1 cellular context compared by ENCODE assay signal in genomic region chr17:43562679-43563146, GRCh38.
TF ChIP-seq lines count a peak whose summit lies in the region.

No MANE protein-coding gene starts in this region.

TF ChIP-seq in HepG2, 621 proteins besides CTCF, POLR2A, EP300 and RAD21 (continued from another document and continues in another):
- TF ChIP-seq, protein P1, sequence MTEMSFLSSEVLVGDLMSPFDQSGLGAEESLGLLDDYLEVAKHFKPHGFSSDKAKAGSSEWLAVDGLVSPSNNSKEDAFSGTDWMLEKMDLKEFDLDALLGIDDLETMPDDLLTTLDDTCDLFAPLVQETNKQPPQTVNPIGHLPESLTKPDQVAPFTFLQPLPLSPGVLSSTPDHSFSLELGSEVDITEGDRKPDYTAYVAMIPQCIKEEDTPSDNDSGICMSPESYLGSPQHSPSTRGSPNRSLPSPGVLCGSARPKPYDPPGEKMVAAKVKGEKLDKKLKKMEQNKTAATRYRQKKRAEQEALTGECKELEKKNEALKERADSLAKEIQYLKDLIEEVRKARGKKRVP (CRISPR knock-in tag; IDR thresholded peaks at IDR 0.05), result no peak
- TF ChIP-seq PATZ1 (CRISPR knock-in tag; IDR thresholded peaks at IDR 0.05), result peak; percentile 37; the same call in 1 of the 2 replicates
- no peak for TF ChIP-seq ZNF253 (CRISPR knock-in tag; IDR thresholded peaks at IDR 0.05; ENCODE audit: borderline replicate concordance)
- no peak for TF ChIP-seq ZNF20 (CRISPR knock-in tag; IDR thresholded peaks at IDR 0.05)
- 0 out of 2 replicates have a peak, but pooled peaks have one; percentile 16 for TF ChIP-seq MED13 (CRISPR knock-in tag; IDR thresholded peaks at IDR 0.05)
- 0 out of 2 replicates have a peak, but pooled peaks have one; percentile 31 for TF ChIP-seq NR0B2 (CRISPR knock-in tag; IDR thresholded peaks at IDR 0.05)
- TF ChIP-seq ARID2 (CRISPR knock-in tag; IDR thresholded peaks at IDR 0.05; ENCODE audit: borderline replicate concordance), result no peak
- no peak for TF ChIP-seq ZNF598 (CRISPR knock-in tag; IDR thresholded peaks at IDR 0.05; ENCODE audit: borderline replicate concordance)
- peak; percentile 20; the same call in 1 of the 2 replicates for TF ChIP-seq KLF11 (CRISPR knock-in tag; IDR thresholded peaks at IDR 0.05)
- no peak for TF ChIP-seq TAF1 (CRISPR knock-in tag; IDR thresholded peaks at IDR 0.05)
- no peak for TF ChIP-seq ZFP37 (CRISPR knock-in tag; IDR thresholded peaks at IDR 0.05; ENCODE audit: borderline replicate concordance)
- no peak for TF ChIP-seq NR3C1 (CRISPR knock-in tag; IDR thresholded peaks at IDR 0.05)
- no peak for TF ChIP-seq ZNF800 (CRISPR knock-in tag; IDR thresholded peaks at IDR 0.05)
- TF ChIP-seq ZNF24 (IDR thresholded peaks at IDR 0.05), result no peak
- TF ChIP-seq TARDBP (CRISPR knock-in tag; IDR thresholded peaks at IDR 0.05), result no peak
- TF ChIP-seq TFE3 (CRISPR knock-in tag; IDR thresholded peaks at IDR 0.05), result no peak
- 0 out of 2 replicates have a peak, but pooled peaks have one; percentile 51 for TF ChIP-seq ZSCAN31 (CRISPR knock-in tag; IDR thresholded peaks at IDR 0.05; ENCODE audit: low read depth)
- TF ChIP-seq FOXA3 (CRISPR knock-in tag; IDR thresholded peaks at IDR 0.05), result no peak
- TF ChIP-seq, protein P2, sequence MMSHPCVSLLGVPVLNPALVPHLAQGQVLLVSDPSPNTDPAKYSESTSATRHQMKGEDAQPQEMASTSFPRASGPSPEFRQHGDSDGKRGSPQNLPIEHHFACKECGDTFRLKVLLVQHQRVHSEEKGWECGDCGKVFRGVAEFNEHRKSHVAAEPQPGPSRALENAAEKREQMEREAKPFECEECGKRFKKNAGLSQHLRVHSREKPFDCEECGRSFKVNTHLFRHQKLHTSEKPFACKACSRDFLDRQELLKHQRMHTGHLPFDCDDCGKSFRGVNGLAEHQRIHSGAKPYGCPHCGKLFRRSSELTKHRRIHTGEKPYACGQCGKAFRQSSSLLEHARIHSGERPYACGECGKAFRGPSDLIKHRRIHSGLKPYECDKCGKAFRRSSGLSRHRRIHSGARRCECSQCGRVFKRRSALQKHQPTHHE (CRISPR knock-in tag; IDR thresholded peaks at IDR 0.05; ENCODE audit: borderline replicate concordance), result no peak
- no peak for TF ChIP-seq PCBP2 (optimal IDR thresholded peaks at IDR 0.05; ENCODE audit: low read depth, low read length, poor library complexity, severe bottlenecking)
- no peak for TF ChIP-seq ZNF446 (CRISPR knock-in tag; IDR thresholded peaks at IDR 0.05)
- no peak for TF ChIP-seq ZFAT (CRISPR knock-in tag; conservative IDR thresholded peaks at IDR 0.05)
- no peak for TF ChIP-seq RBFOX2 (IDR thresholded peaks at IDR 0.05; ENCODE audit: low read depth, low read length)
- peak; percentile 89 for TF ChIP-seq ONECUT2 (CRISPR knock-in tag; IDR thresholded peaks at IDR 0.05)
- no peak for TF ChIP-seq ARHGAP35 (CRISPR knock-in tag; IDR thresholded peaks at IDR 0.05; ENCODE audit: borderline replicate concordance)
- TF ChIP-seq DMAP1 (CRISPR knock-in tag; IDR thresholded peaks at IDR 0.05), result peak; percentile 26; the same call in 1 of the 2 replicates
- no peak for TF ChIP-seq ZNF441 (CRISPR knock-in tag; IDR thresholded peaks at IDR 0.05; ENCODE audit: borderline replicate concordance)
- no peak for TF ChIP-seq MAFF (IDR thresholded peaks at IDR 0.05; ENCODE audit: low read depth, low read length)
- TF ChIP-seq MTF2 (CRISPR knock-in tag; IDR thresholded peaks at IDR 0.05; ENCODE audit: borderline replicate concordance), result no peak
- TF ChIP-seq HNRNPLL (IDR thresholded peaks at IDR 0.05; ENCODE audit: low read depth, low read length, poor library complexity, severe bottlenecking), result no peak
- no peak for TF ChIP-seq MXD4 (CRISPR knock-in tag; IDR thresholded peaks at IDR 0.05)
- TF ChIP-seq NFKB2 (CRISPR knock-in tag; IDR thresholded peaks at IDR 0.05; ENCODE audit: borderline replicate concordance), result no peak; the same call in 1 of the 2 replicates
- TF ChIP-seq ZNF331 (CRISPR knock-in tag; IDR thresholded peaks at IDR 0.05), result no peak
- no peak for TF ChIP-seq ZNF7 (CRISPR knock-in tag; IDR thresholded peaks at IDR 0.05)
- TF ChIP-seq ZSCAN25 (CRISPR knock-in tag; IDR thresholded peaks at IDR 0.05), result no peak
- no peak for TF ChIP-seq ZSCAN30 (CRISPR knock-in tag; IDR thresholded peaks at IDR 0.05)
- TF ChIP-seq ZNF234 (CRISPR knock-in tag; conservative IDR thresholded peaks at IDR 0.05), result no peak
- TF ChIP-seq ETV5 (CRISPR knock-in tag; IDR thresholded peaks at IDR 0.05; ENCODE audit: borderline replicate concordance), result no peak
- TF ChIP-seq ZKSCAN5 (CRISPR knock-in tag; IDR thresholded peaks at IDR 0.05), result no peak
- no peak for TF ChIP-seq XBP1 (CRISPR knock-in tag; IDR thresholded peaks at IDR 0.05)
- TF ChIP-seq PHF8 (CRISPR knock-in tag; IDR thresholded peaks at IDR 0.05), result 0 out of 2 replicates have a peak, but pooled peaks have one; percentile 25
- TF ChIP-seq ZNF749 (CRISPR knock-in tag; IDR thresholded peaks at IDR 0.05; ENCODE audit: borderline replicate concordance), result no peak
- TF ChIP-seq CBFB (CRISPR knock-in tag; IDR thresholded peaks at IDR 0.05), result no peak
- no peak for TF ChIP-seq ZNF335 (CRISPR knock-in tag; IDR thresholded peaks at IDR 0.05)
- no peak for TF ChIP-seq ATF7-NPFF (CRISPR knock-in tag; IDR thresholded peaks at IDR 0.05; ENCODE audit: low read depth)
- TF ChIP-seq ZNF788 (CRISPR knock-in tag; IDR thresholded peaks at IDR 0.05; ENCODE audit: borderline replicate concordance), result peak; percentile 51; the same call in 1 of the 2 replicates
- no peak for TF ChIP-seq TBP (CRISPR knock-in tag; IDR thresholded peaks at IDR 0.05)
- no peak for TF ChIP-seq SAFB2 (CRISPR knock-in tag; IDR thresholded peaks at IDR 0.05; ENCODE audit: borderline replicate concordance, low read depth)
- no peak for TF ChIP-seq ZNF816 (CRISPR knock-in tag; IDR thresholded peaks at IDR 0.05; ENCODE audit: borderline replicate concordance)
- TF ChIP-seq ZBTB8A (CRISPR knock-in tag; IDR thresholded peaks at IDR 0.05; ENCODE audit: borderline replicate concordance, low read depth), result no peak
- no peak for TF ChIP-seq SNAPC5 (CRISPR knock-in tag; IDR thresholded peaks at IDR 0.05; ENCODE audit: borderline replicate concordance)
- TF ChIP-seq ZNF772 (CRISPR knock-in tag; IDR thresholded peaks at IDR 0.05), result peak; percentile 49; the same call in 1 of the 2 replicates
- no peak for TF ChIP-seq WIZ (CRISPR knock-in tag; IDR thresholded peaks at IDR 0.05)
- no peak for TF ChIP-seq KLF12 (CRISPR knock-in tag; IDR thresholded peaks at IDR 0.05; ENCODE audit: borderline replicate concordance)
- TF ChIP-seq ZNF354B (CRISPR knock-in tag; IDR thresholded peaks at IDR 0.05), result no peak
- no peak for TF ChIP-seq JUN (CRISPR knock-in tag; IDR thresholded peaks at IDR 0.05)
- TF ChIP-seq ZBTB7B (CRISPR knock-in tag; IDR thresholded peaks at IDR 0.05), result no peak
- TF ChIP-seq NCOA2 (CRISPR knock-in tag; IDR thresholded peaks at IDR 0.05), result peak; percentile 38; the same call in 1 of the 2 replicates
- no peak for TF ChIP-seq ZFYVE20 (CRISPR knock-in tag; IDR thresholded peaks at IDR 0.05; ENCODE audit: borderline replicate concordance, low read depth)
- TF ChIP-seq ZNF569 (CRISPR knock-in tag; IDR thresholded peaks at IDR 0.05; ENCODE audit: borderline replicate concordance), result no peak
- no peak for TF ChIP-seq ZNF33B (CRISPR knock-in tag; IDR thresholded peaks at IDR 0.05)
- TF ChIP-seq GFI1 (CRISPR knock-in tag; IDR thresholded peaks at IDR 0.05; ENCODE audit: borderline replicate concordance), result 0 out of 2 replicates have a peak, but pooled peaks have one; percentile 21
- TF ChIP-seq, protein P3, sequence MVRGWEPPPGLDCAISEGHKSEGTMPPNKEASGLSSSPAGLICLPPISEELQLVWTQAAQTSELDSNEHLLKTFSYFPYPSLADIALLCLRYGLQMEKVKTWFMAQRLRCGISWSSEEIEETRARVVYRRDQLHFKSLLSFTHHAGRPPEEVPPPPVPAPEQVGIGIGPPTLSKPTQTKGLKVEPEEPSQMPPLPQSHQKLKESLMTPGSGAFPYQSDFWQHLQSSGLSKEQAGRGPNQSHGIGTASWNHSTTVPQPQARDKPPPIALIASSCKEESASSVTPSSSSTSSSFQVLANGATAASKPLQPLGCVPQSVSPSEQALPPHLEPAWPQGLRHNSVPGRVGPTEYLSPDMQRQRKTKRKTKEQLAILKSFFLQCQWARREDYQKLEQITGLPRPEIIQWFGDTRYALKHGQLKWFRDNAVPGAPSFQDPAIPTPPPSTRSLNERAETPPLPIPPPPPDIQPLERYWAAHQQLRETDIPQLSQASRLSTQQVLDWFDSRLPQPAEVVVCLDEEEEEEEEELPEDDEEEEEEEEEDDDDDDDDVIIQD (CRISPR knock-in tag; IDR thresholded peaks at IDR 0.05; ENCODE audit: low read depth), result no peak
- TF ChIP-seq ZFX (CRISPR knock-in tag; IDR thresholded peaks at IDR 0.05; ENCODE audit: low read depth), result no peak
- no peak for TF ChIP-seq NR2F6 (IDR thresholded peaks at IDR 0.05)
- no peak; the same call in 1 of the 2 replicates for TF ChIP-seq NR2F6 (CRISPR knock-in tag; IDR thresholded peaks at IDR 0.05)
- TF ChIP-seq ZNF768 (CRISPR knock-in tag; IDR thresholded peaks at IDR 0.05), result no peak
- TF ChIP-seq TBX2 (CRISPR knock-in tag; IDR thresholded peaks at IDR 0.05; ENCODE audit: borderline replicate concordance), result peak; percentile 58; the same call in 1 of the 2 replicates
